Comparison of ENCODE assay signal across 12 cellular contexts in genomic region chr4:103011378-103012025, GRCh38. TPM values are rescaled to one million over a fixed set of nuclear protein-coding genes. Genes with fewer than 3 reads are reported as not detected.
DNase-seq lines count a peak whose midpoint lies in the region; ATAC-seq and TF ChIP-seq lines count a peak whose summit lies in the region.
"Had no signal": no experiment of that assay in that cellular context is flagged by ENCODE, and none has a peak within 500 bp of the region (broad histone marks: within the 10 kb centered on the region; RNA-seq: fewer than 3 reads in every experiment).

No MANE protein-coding gene starts in this region.

- CTCF ChIA-PET in IMR-90 (lab: Yijun Ruan, JAX) = interaction anchor here (1.4 kb wide), 1 partner anchor 391 kb away, joined by 5 read pairs; no protein-coding TSS in a partner anchor
- CTCF ChIA-PET in activated CD4-positive, alpha-beta memory T cell treated with anti-CD3 and anti-CD28 coated beads for 36 hours (lab: Charles Lee) = interaction anchor here (0.8 kb wide), 1 partner anchor 391 kb away, joined by 5 read pairs; no protein-coding TSS in a partner anchor

- H4K91ac ChIP-seq in IMR-90 (ENCODE audit: insufficient read depth, low read depth, low read length) = no peak overlapping the region; the same call in 1 of the 2 replicates
- no peak overlapping the region for H4K91ac ChIP-seq in H9 (ENCODE audit: insufficient read length, low read depth, low read length)

- H2BK15ac ChIP-seq in IMR-90 (ENCODE audit: low read depth, low read length) (no peak overlapping the region; the same call in 2 of the 3 replicates), H9 (ENCODE audit: low read depth, low read length) (no peak overlapping the region)

- H3K4me2 ChIP-seq in IMR-90 (ENCODE audit: low read depth, low read length) (peak overlapping the region; percentile 10; the same call in 1 of the 2 replicates), H9 (ENCODE audit: insufficient read depth, insufficient read length, low read length) (no peak overlapping the region)

- H2AFZ ChIP-seq in IMR-90 (replicated peaks; ENCODE audit: low read length, poor library complexity) (peak overlapping the region; percentile 38), H9 (ENCODE audit: low read length) (no peak overlapping the region)

- H3K27ac ChIP-seq in IMR-90 (ENCODE audit: insufficient read depth, low read length) (no peak overlapping the region), layer of hippocampus (ENCODE audit: low read depth, low read length) (peak overlapping the region; percentile 47), stomach smooth muscle (ENCODE audit: low read length) (peak overlapping the region; percentile 68), H9 (ENCODE audit: insufficient read length, low read depth, low read length) (no peak overlapping the region)

- H4K8ac ChIP-seq in IMR-90 (ENCODE audit: low read depth in 2 of 2, low read length in 2 of 2) = no peak overlapping the region
- H4K8ac ChIP-seq in H9 (replicated peaks; ENCODE audit: insufficient read length, low read depth, low read length) = no peak overlapping the region

- no peak overlapping the region for H2BK20ac ChIP-seq in IMR-90 (ENCODE audit: low read depth, low read length)
- H2BK20ac ChIP-seq in H9 (ENCODE audit: low read depth, low read length, poor library complexity, severe bottlenecking) = no peak overlapping the region

- dilution Hi-C loops in IMR-90 (cut with HindIII; ENCODE audit: low sequenced_read_pairs, unreplicated experiment) = loop anchor here (25.0 kb wide), 1 partner anchor 399 kb away; no protein-coding TSS in a partner anchor

- H2BK120ac ChIP-seq in IMR-90 (ENCODE audit: low read depth, low read length) = no peak overlapping the region
- H2BK120ac ChIP-seq in H9 (ENCODE audit: low read depth, low read length, poor library complexity, severe bottlenecking) = no peak overlapping the region

- TF ChIP-seq POLR2A in IMR-90 (IDR thresholded peaks at IDR 0.05; ENCODE audit: low read depth, low read length) = no peak

- no peak for TF ChIP-seq RAD21 in IMR-90 (IDR thresholded peaks at IDR 0.05; ENCODE audit: low read length)

- DNase-seq in IMR-90 (peak; percentile 48), cardiac fibroblast (ENCODE audit: low read depth in 2 of 2) (peak; percentile 45 to 54), H9 (no peak)
- no peak for DNase-seq in activated CD4-positive, alpha-beta memory T cell treated with anti-CD3 and anti-CD28 coated beads for 36 hours
- DNase-seq: head of caudate nucleus; NCI-H1417 treated with DMSO at 0.1 percent for 48 hours; stimulated activated CD4-positive, alpha-beta T cell treated with anti-CD3 and anti-CD28 coated beads, Interleukin-15, amount 100 ng/mL, for 24 hours had no signal

- no TSS peak for BruUV-seq in IMR-90 (replicated peaks; lab: Mats Ljungman, UMichigan)

- no peak overlapping the region for H2BK12ac ChIP-seq in H9 (ENCODE audit: insufficient read length, low read depth, low read length)

- H3K9me3 ChIP-seq in IMR-90 (ENCODE audit: control insufficient read depth, insufficient read depth, low read length) = no peaks in the 10 kb centered on the region
- H3K9me3 ChIP-seq in stomach smooth muscle (ENCODE audit: control insufficient read depth in 2 of 2, low read length in 2 of 2) = no peaks in the 10 kb centered on the region
- H3K9me3 ChIP-seq in H9 (ENCODE audit: control insufficient read depth, low read depth, low read length) = no peaks in the 10 kb centered on the region

- H3K9me1 ChIP-seq in IMR-90 (ENCODE audit: insufficient read depth, low read length) = peaks cover 7% of the 10 kb centered on the region; the same call in 1 of the 2 replicates

- no peak overlapping the region for H3K9ac ChIP-seq in IMR-90 (ENCODE audit: low read depth, low read length)
- peak overlapping the region in 1 of 2 donors; percentile 3 for H3K9ac ChIP-seq in stomach smooth muscle (ENCODE audit: low read length in 2 of 2)
- H3K9ac ChIP-seq in H9 (ENCODE audit: extremely low read depth, insufficient read length, low read length) = no peak overlapping the region

- H3K18ac ChIP-seq in IMR-90 (ENCODE audit: low read depth, low read length) (no peak overlapping the region), H9 (ENCODE audit: insufficient read length, low read depth, low read length) (no peak overlapping the region)

- no peak overlapping the region for H3K4ac ChIP-seq in IMR-90 (ENCODE audit: low read depth, low read length)
- H3K4ac ChIP-seq in H9 (ENCODE audit: low read depth, low read length) = no peak overlapping the region

- H3K36me3 ChIP-seq in IMR-90 (ENCODE audit: control insufficient read depth, insufficient read depth, low read length) (no peaks in the 10 kb centered on the region), stomach smooth muscle (ENCODE audit: control insufficient read depth in 2 of 2, insufficient read depth in 2 of 2, low read length in 2 of 2) (no peaks in the 10 kb centered on the region)

- H4K5ac ChIP-seq in IMR-90 (ENCODE audit: low read depth, low read length) = no peak overlapping the region
- no peak overlapping the region for H4K5ac ChIP-seq in H9 (ENCODE audit: insufficient read length, low read depth, low read length)

- no peaks in the 10 kb centered on the region for H3K9me3 Mint-ChIP-seq in activated CD4-positive, alpha-beta memory T cell treated with anti-CD3 and anti-CD28 coated beads for 36 hours
- no peaks in the 10 kb centered on the region for H3K9me3 Mint-ChIP-seq in H9

- H3K4me3 ChIP-seq in IMR-90 (ENCODE audit: insufficient read depth, low read depth, low read length) (no peak overlapping the region), cardiac fibroblast (replicated peaks in 1 of 2; ENCODE audit: low read depth in 2 of 2, low read length in 2 of 2) (no peak overlapping the region), stomach smooth muscle (ENCODE audit: low read length in 2 of 2) (no peak overlapping the region)

- no peak overlapping the region for H3T11ph ChIP-seq in H9 (ENCODE audit: low read length)

- no peaks in the 10 kb centered on the region for H3K79me2 ChIP-seq in H9 (ENCODE audit: insufficient read depth, low read length)

- no peaks in the 10 kb centered on the region for H3K27me3 Mint-ChIP-seq in activated CD4-positive, alpha-beta memory T cell treated with anti-CD3 and anti-CD28 coated beads for 36 hours
- H3K27me3 Mint-ChIP-seq in H9 (ENCODE audit: low read depth) = no peaks in the 10 kb centered on the region; the same call in 1 of the 2 replicates

- H3K4me1 ChIP-seq in IMR-90 (ENCODE audit: control insufficient read depth, insufficient read depth, low read length) (peaks cover 10% of the 10 kb centered on the region), stomach smooth muscle (ENCODE audit: control insufficient read depth, insufficient read depth, low read length) (peaks cover 9% of the 10 kb centered on the region), H9 (ENCODE audit: insufficient read depth, low read length) (no peaks in the 10 kb centered on the region)

- no peaks in the 10 kb centered on the region for H3K79me1 ChIP-seq in IMR-90 (ENCODE audit: low read depth in 1 of 2, low read length in 2 of 2)
- no peaks in the 10 kb centered on the region for H3K79me1 ChIP-seq in H9 (ENCODE audit: insufficient read depth, low read depth, low read length, poor library complexity, severe bottlenecking)

- 0 out of 2 replicates have a peak overlapping the region, but pooled peaks have one; percentile 11 for H3K14ac ChIP-seq in IMR-90 (replicated peaks; ENCODE audit: low read depth, low read length)
- H3K14ac ChIP-seq in H9 (ENCODE audit: insufficient read depth, low read length) = no peak overlapping the region

- H3K4me3 Mint-ChIP-seq in activated CD4-positive, alpha-beta memory T cell treated with anti-CD3 and anti-CD28 coated beads for 36 hours = no peak overlapping the region
- no peak overlapping the region for H3K4me3 Mint-ChIP-seq in H9

- ATAC-seq in IMR-90 (ENCODE audit: low read depth) (peak; percentile 53), GM21786 (IDR thresholded peaks at IDR 0.05; ENCODE audit: unreplicated experiment) (no peak), GM18502 (IDR thresholded peaks at IDR 0.05; ENCODE audit: poor library complexity, unreplicated experiment) (no peak)

- no peaks in the 10 kb centered on the region for H3K4me1 Mint-ChIP-seq in activated CD4-positive, alpha-beta memory T cell treated with anti-CD3 and anti-CD28 coated beads for 36 hours (ENCODE audit: low read depth)
- H3K4me1 Mint-ChIP-seq in H9 = no peaks in the 10 kb centered on the region

- H2AK5ac ChIP-seq in IMR-90 (ENCODE audit: low read depth, low read length) = 0 out of 2 replicates have a peak overlapping the region, but pooled peaks have one; percentile 16
- no peak overlapping the region for H2AK5ac ChIP-seq in H9 (ENCODE audit: insufficient read length, low read length)

- H3K23ac ChIP-seq in IMR-90 (ENCODE audit: low read depth, low read length) = no peak overlapping the region; the same call in 1 of the 2 replicates
- no peak overlapping the region for H3K23ac ChIP-seq in H9 (ENCODE audit: insufficient read length, low read depth, low read length)

- H3K56ac ChIP-seq in IMR-90 (ENCODE audit: extremely low read depth, insufficient read depth, low read length) = no peak overlapping the region
- H3K56ac ChIP-seq in H9 (ENCODE audit: insufficient read length, low read depth, low read length) = no peak overlapping the region

- peak overlapping the region; percentile 10 for H2AK9ac ChIP-seq in IMR-90 (replicated peaks; ENCODE audit: low read depth, low read length, poor library complexity)

- TF ChIP-seq CTCF in IMR-90 (conservative IDR thresholded peaks at IDR 0.05; ENCODE audit: low read depth, low read length) (no peak), cardiac fibroblast (IDR thresholded peaks at IDR 0.05; ENCODE audit: low read depth, low read length) (no peak), H9 (conservative IDR thresholded peaks at IDR 0.05) (no peak)

- 80% methylated on average over 2 of the region's 4 CpGs; no CpG with 5 or more reads in 1 of the 2 experiments for whole genome bisulfite sequencing in IMR-90 (ENCODE audit: extremely low coverage in 2 of 2, insufficient read length in 1 of 2), 2 experiments
- WGBS in H9 (ENCODE audit: extremely low coverage, insufficient read length, low lambda C conversion rate) = no CpG with 5 or more reads among the region's 4 CpGs

- no peak overlapping the region for H3K27ac Mint-ChIP-seq in activated CD4-positive, alpha-beta memory T cell treated with anti-CD3 and anti-CD28 coated beads for 36 hours
- no peak overlapping the region for H3K27ac Mint-ChIP-seq in H9

- in situ Hi-C loops in IMR-90 (cut with MboI; ENCODE audit: low sequenced_read_pairs) = no loop called here

- no peaks in the 10 kb centered on the region for H3K36me3 Mint-ChIP-seq in activated CD4-positive, alpha-beta memory T cell treated with anti-CD3 and anti-CD28 coated beads for 36 hours
- no peaks in the 10 kb centered on the region for H3K36me3 Mint-ChIP-seq in H9 (ENCODE audit: insufficient read depth in 1 of 3, low read depth in 3 of 3)

- POLR2A ChIA-PET in IMR-90 (lab: Charles Lee; ENCODE audit: unreplicated experiment) = no interaction called here
- POLR2A ChIA-PET in activated CD4-positive, alpha-beta memory T cell treated with anti-CD3 and anti-CD28 coated beads for 36 hours (lab: Charles Lee) = no interaction called here

- intact Hi-C loops in IMR-90 (cut with micrococcal nuclease) = loop anchor here (5.0 kb wide), 1 partner anchor 509 kb away; the partner anchor contains the start of gene NFKB1
- intact Hi-C loops in activated CD4-positive, alpha-beta memory T cell treated with anti-CD3 and anti-CD28 coated beads for 36 hours (cut with micrococcal nuclease) = no loop called here

- no peaks in the 10 kb centered on the region for H3K27me3 ChIP-seq in IMR-90 (ENCODE audit: control insufficient read depth, insufficient read depth, low read length)
- no peaks in the 10 kb centered on the region for H3K27me3 ChIP-seq in layer of hippocampus (ENCODE audit: control insufficient read depth, insufficient read depth, low read length)
- H3K27me3 ChIP-seq in stomach smooth muscle (ENCODE audit: control insufficient read depth in 1 of 2, insufficient read depth in 2 of 2, low read length in 2 of 2) = no peaks in the 10 kb centered on the region
- H3K27me3 ChIP-seq in H9 (ENCODE audit: insufficient read depth, low read length) = no peaks in the 10 kb centered on the region

- H2BK5ac ChIP-seq in IMR-90 (ENCODE audit: low read depth, low read length, poor library complexity, severe bottlenecking) (no peak overlapping the region), H9 (ENCODE audit: insufficient read length, low read length) (no peak overlapping the region)

- H3K23me2 ChIP-seq in H9 (ENCODE audit: insufficient read length, low read depth, low read length, poor library complexity, severe bottlenecking) = no peaks in the 10 kb centered on the region

- no peaks in the 10 kb centered on the region for H4K20me1 ChIP-seq in IMR-90 (ENCODE audit: insufficient read depth, low read length)
- no peaks in the 10 kb centered on the region for H4K20me1 ChIP-seq in H9 (ENCODE audit: control insufficient read depth, insufficient read depth, insufficient read length)

RNA-seq across cellular contexts. Expression of gene SLC9B1, which starts 8.0 kb away (rescaled TPM):
- total RNA-seq in IMR-90 (2012; rRNA removed) (0.18 and 0.28 TPM in 2 replicates), H9 (2021) (0.59 and 2.0 TPM in 2 replicates)
- 0.07 TPM in 1 of 2 replicates, not detected in the other for polyA plus RNA-seq in IMR-90 (2012; rRNA removed)
- polyA plus RNA-seq in IMR-90 (2012; cell fraction: cytosol; rRNA removed) = 0.26 TPM in 1 of 2 replicates, not detected in the other
- polyA plus RNA-seq in IMR-90 (2012; cell fraction: nucleus; rRNA removed; ENCODE audit: low replicate concordance) = 0.15 TPM in 1 of 2 replicates, not detected in the other
- 1 to 10 TPM; 1.9 to 2.4 TPM for total RNA-seq in activated CD4-positive, alpha-beta memory T cell treated with anti-CD3 and anti-CD28 coated beads for 36 hours
- total RNA-seq: G401 had no signal

Comparison
In these comparisons a context has a peak if more than half of its experiments do, and no peak if none do; other contexts are left out.
1. DNase-seq: peak in IMR-90 (single experiment) and cardiac fibroblast (2 of 2); none in activated CD4-positive, alpha-beta memory T cell treated with anti-CD3 and anti-CD28 coated beads for 36 hours (single experiment) and H9 (single experiment).
2. H3K27ac ChIP-seq: peak in layer of hippocampus (single experiment) and stomach smooth muscle (single experiment); none in IMR-90 (single experiment) and H9 (single experiment).